Comparison of ENCODE assay signal across 25 cellular contexts in genomic region chr11:92477686-92478085, GRCh38.
"Had no signal": no experiment of that assay in that cellular context is flagged by ENCODE, and none has a peak within 500 bp of the region (broad histone marks: within the 10 kb centered on the region; RNA-seq: fewer than 3 reads in every experiment).

No MANE protein-coding gene starts in this region.

- DNase-seq: activated CD4-positive, alpha-beta T cell treated with anti-CD3 and anti-CD28 coated beads, Interleukin-2, amount 10 ng/mL, durations not matched to agents 7 days and 5 days; activated CD4-positive, CD25-positive, alpha-beta regulatory T cell treated with anti-CD3 and anti-CD28 coated beads, Interleukin-2, amount 50 U/mL, for 72 hours; activated CD8-positive, alpha-beta memory T cell treated with anti-CD3 and anti-CD28 coated beads, Interleukin-2, amount 10 ng/mL, durations not matched to agents 7 days and 5 days; activated CD8-positive, alpha-beta T cell treated with anti-CD3 and anti-CD28 coated beads for 36 hours; activated gamma-delta T cell; activated naive CD4-positive, alpha-beta T cell treated with anti-CD3 and anti-CD28 coated beads, Interleukin-2, amount 50 U/mL, for 16 hours; activated naive CD8-positive, alpha-beta T cell treated with anti-CD3 and anti-CD28 coated beads, Interleukin-2, amount 50 U/mL, for 24 hours; foreskin fibroblast; heart right ventricle; immature natural killer cell; left lung; naive thymus-derived CD4-positive, alpha-beta T cell; sigmoid colon; stimulated activated CD4-positive, alpha-beta T cell treated with anti-CD3 and anti-CD28 coated beads, Interleukin-15, amount 100 ng/mL, for 24 hours; testis; WERI-Rb-1 had no signal

- H3K4me3 ChIP-seq: heart right ventricle, left lung, lung, sigmoid colon, smooth muscle cell, testis had no signal

- H3K27ac ChIP-seq: epithelial cell of prostate, heart right ventricle, left lung, sigmoid colon, testis, WERI-Rb-1 had no signal

- FAIRE-seq: TTC549 had no signal

- H3K36me3 ChIP-seq: heart right ventricle, left lung, sigmoid colon, WERI-Rb-1 had no signal

- H3K4me1 Mint-ChIP-seq: activated CD4-positive, alpha-beta T cell treated with anti-CD3 and anti-CD28 coated beads, Interleukin-2, amount 10 ng/mL, durations not matched to agents 7 days and 5 days; activated CD8-positive, alpha-beta memory T cell treated with anti-CD3 and anti-CD28 coated beads, Interleukin-2, amount 10 ng/mL, durations not matched to agents 7 days and 5 days; activated naive CD8-positive, alpha-beta T cell treated with anti-CD3 and anti-CD28 coated beads, Interleukin-2, amount 50 U/mL, for 24 hours; immature natural killer cell; naive thymus-derived CD4-positive, alpha-beta T cell; stimulated activated memory B cell treated with anti-CD40 and anti-IgM and Interleukin-4, amounts not matched to agents 10 μg/mL and 1 μg/mL and 100 μg/mL, for 72 hours had no signal

- H3K4me1 ChIP-seq: heart right ventricle, left lung, testis had no signal

- H3K4me3 Mint-ChIP-seq: activated CD4-positive, alpha-beta T cell treated with anti-CD3 and anti-CD28 coated beads, Interleukin-2, amount 10 ng/mL, durations not matched to agents 7 days and 5 days; activated CD8-positive, alpha-beta memory T cell treated with anti-CD3 and anti-CD28 coated beads, Interleukin-2, amount 10 ng/mL, durations not matched to agents 7 days and 5 days; activated CD8-positive, alpha-beta T cell treated with anti-CD3 and anti-CD28 coated beads for 36 hours; activated naive CD8-positive, alpha-beta T cell treated with anti-CD3 and anti-CD28 coated beads, Interleukin-2, amount 50 U/mL, for 24 hours; activated T-helper 1 cell treated with anti-CD3 and anti-CD28 coated beads, Interleukin-12 subunit alpha, Interleukin-12 subunit beta, Interleukin-2, Interleukin-4 antibody, amounts not matched to agents 30 ng/mL and 10 ng/mL and 1 ng/mL, durations not matched to agents 14 hours and 24 hours and 36 hours; brain; immature natural killer cell; naive thymus-derived CD4-positive, alpha-beta T cell; neural crest cell; stimulated activated memory B cell treated with anti-CD40 and anti-IgM and Interleukin-4, amounts not matched to agents 10 μg/mL and 1 μg/mL and 100 μg/mL, for 72 hours; type B pancreatic cell had no signal

- H3K9me3 ChIP-seq: heart right ventricle, left lung, sigmoid colon, testis had no signal

- H3K27ac Mint-ChIP-seq: activated CD4-positive, alpha-beta T cell treated with anti-CD3 and anti-CD28 coated beads, Interleukin-2, amount 10 ng/mL, durations not matched to agents 7 days and 5 days; activated CD8-positive, alpha-beta memory T cell treated with anti-CD3 and anti-CD28 coated beads, Interleukin-2, amount 10 ng/mL, durations not matched to agents 7 days and 5 days; activated CD8-positive, alpha-beta T cell treated with anti-CD3 and anti-CD28 coated beads for 36 hours; activated naive CD8-positive, alpha-beta T cell treated with anti-CD3 and anti-CD28 coated beads, Interleukin-2, amount 50 U/mL, for 24 hours; activated T-helper 1 cell treated with anti-CD3 and anti-CD28 coated beads, Interleukin-12 subunit alpha, Interleukin-12 subunit beta, Interleukin-2, Interleukin-4 antibody, amounts not matched to agents 30 ng/mL and 10 ng/mL and 1 ng/mL, durations not matched to agents 14 hours and 24 hours and 36 hours; brain; immature natural killer cell; naive thymus-derived CD4-positive, alpha-beta T cell; stimulated activated memory B cell treated with anti-CD40 and anti-IgM and Interleukin-4, amounts not matched to agents 10 μg/mL and 1 μg/mL and 100 μg/mL, for 72 hours; type B pancreatic cell had no signal

- H3K9me3 Mint-ChIP-seq: activated CD4-positive, alpha-beta T cell treated with anti-CD3 and anti-CD28 coated beads, Interleukin-2, amount 10 ng/mL, durations not matched to agents 7 days and 5 days; activated CD8-positive, alpha-beta T cell treated with anti-CD3 and anti-CD28 coated beads for 36 hours; activated naive CD8-positive, alpha-beta T cell treated with anti-CD3 and anti-CD28 coated beads, Interleukin-2, amount 50 U/mL, for 24 hours; activated T-helper 1 cell treated with anti-CD3 and anti-CD28 coated beads, Interleukin-12 subunit alpha, Interleukin-12 subunit beta, Interleukin-2, Interleukin-4 antibody, amounts not matched to agents 30 ng/mL and 10 ng/mL and 1 ng/mL, durations not matched to agents 14 hours and 24 hours and 36 hours; brain had no signal

- ATAC-seq: activated CD8-positive, alpha-beta memory T cell treated with anti-CD3 and anti-CD28 coated beads, Interleukin-2, amount 10 ng/mL, durations not matched to agents 7 days and 5 days; activated CD8-positive, alpha-beta T cell treated with anti-CD3 and anti-CD28 coated beads for 36 hours; activated naive CD8-positive, alpha-beta T cell treated with anti-CD3 and anti-CD28 coated beads, Interleukin-2, amount 50 U/mL, for 24 hours; heart right ventricle; left lung; naive thymus-derived CD4-positive, alpha-beta T cell; stimulated activated memory B cell treated with anti-CD40 and anti-IgM and Interleukin-4, amounts not matched to agents 10 μg/mL and 1 μg/mL and 100 μg/mL, for 72 hours had no signal

- H3K27me3 ChIP-seq: heart right ventricle, left lung, sigmoid colon, testis had no signal

- H3K4me2 ChIP-seq: smooth muscle cell had no signal

- H3K27me3 Mint-ChIP-seq: activated CD4-positive, alpha-beta T cell treated with anti-CD3 and anti-CD28 coated beads, Interleukin-2, amount 10 ng/mL, durations not matched to agents 7 days and 5 days; activated CD8-positive, alpha-beta memory T cell treated with anti-CD3 and anti-CD28 coated beads, Interleukin-2, amount 10 ng/mL, durations not matched to agents 7 days and 5 days; activated CD8-positive, alpha-beta T cell treated with anti-CD3 and anti-CD28 coated beads for 36 hours; activated naive CD8-positive, alpha-beta T cell treated with anti-CD3 and anti-CD28 coated beads, Interleukin-2, amount 50 U/mL, for 24 hours; naive thymus-derived CD4-positive, alpha-beta T cell; stimulated activated memory B cell treated with anti-CD40 and anti-IgM and Interleukin-4, amounts not matched to agents 10 μg/mL and 1 μg/mL and 100 μg/mL, for 72 hours; type B pancreatic cell had no signal
